In the genomic region with DNA sequence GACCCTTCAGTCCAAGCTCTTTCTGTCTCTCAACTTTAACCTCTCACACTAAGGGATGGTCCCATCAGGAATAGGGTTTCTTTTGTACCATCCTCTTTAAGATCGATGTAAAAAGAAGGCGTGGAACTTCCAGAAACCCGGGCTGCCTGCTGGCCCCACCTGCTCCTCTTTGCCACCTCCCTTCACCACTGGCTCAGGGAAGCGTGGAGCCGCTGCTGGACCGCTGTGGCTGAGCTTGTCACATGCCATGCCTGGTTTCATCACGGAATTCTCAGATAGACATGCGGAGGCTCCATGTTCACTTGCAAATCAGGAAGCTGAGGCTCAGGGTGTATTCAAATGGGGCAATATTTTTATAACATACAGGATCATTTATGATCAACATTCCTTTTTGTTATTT, we compare ENCODE assay signal across 31 cellular contexts.
"Had no signal": no experiment of that assay in that cellular context is flagged by ENCODE, and none has a peak within 500 bp of the region (broad histone marks: within the 10 kb centered on the region; RNA-seq: fewer than 3 reads in every experiment).

No MANE protein-coding gene starts in this region.

- H3K4me3 Mint-ChIP-seq: immature natural killer cell; mesothelial cell of epicardium; naive B cell; nephron; neural crest cell; stimulated activated effector memory CD8-positive, alpha-beta T cell treated with anti-CD3 and anti-CD28 coated beads, Interleukin-12 subunit alpha, Interleukin-12 subunit beta, amount 100 ng/mL, for 72 hours; stimulated activated naive CD8-positive, alpha-beta T cell treated with anti-CD3 and anti-CD28 coated beads, Interleukin-15, Interleukin-2, amounts not matched to agents 100 ng/mL and 50 ng/mL, for 24 hours had no signal

- H3K36me3 ChIP-seq: heart left ventricle, left lung, lower lobe of right lung, pancreas, prostate gland, suprapubic skin, thoracic aorta, tibial artery, uterus had no signal

- H3K9me3 ChIP-seq: heart left ventricle, left lung, lower lobe of right lung, pancreas, prostate gland, suprapubic skin, thoracic aorta, uterus had no signal

- H3K27ac Mint-ChIP-seq: immature natural killer cell; mesothelial cell of epicardium; naive B cell; nephron; stimulated activated effector memory CD8-positive, alpha-beta T cell treated with anti-CD3 and anti-CD28 coated beads, Interleukin-12 subunit alpha, Interleukin-12 subunit beta, amount 100 ng/mL, for 72 hours; stimulated activated naive CD8-positive, alpha-beta T cell treated with anti-CD3 and anti-CD28 coated beads, Interleukin-15, Interleukin-2, amounts not matched to agents 100 ng/mL and 50 ng/mL, for 24 hours had no signal

- DNase-seq: heart left ventricle; hypothalamus; immature natural killer cell; kidney glomerular epithelial cell; left cardiac atrium; left lung; lower lobe of right lung; mammary epithelial cell; mesenchymal stem cell; naive B cell; pancreas; retina; right cardiac atrium; stimulated activated CD4-positive, alpha-beta T cell treated with anti-CD3 and anti-CD28 coated beads, Interleukin-12 subunit alpha, Interleukin-12 subunit beta, amount 100 ng/mL, for 4 hours; stimulated activated CD4-positive, alpha-beta T cell treated with anti-CD3 and anti-CD28 coated beads, Interleukin-15, amount 100 ng/mL, for 24 hours; stimulated activated CD4-positive, alpha-beta T cell treated with anti-CD3 and anti-CD28 coated beads, Interleukin-2, amount 100 ng/mL, for 24 hours; stimulated activated CD4-positive, alpha-beta T cell treated with anti-CD3 and anti-CD28 coated beads, Interleukin-4, amount 100 ng/mL, for 24 hours; stimulated activated naive CD4-positive, alpha-beta T cell; tibial artery; trophoblast cell; uterus had no signal

- H3K4me1 Mint-ChIP-seq: immature natural killer cell; mesothelial cell of epicardium; neural crest cell; stimulated activated effector memory CD8-positive, alpha-beta T cell treated with anti-CD3 and anti-CD28 coated beads, Interleukin-12 subunit alpha, Interleukin-12 subunit beta, amount 100 ng/mL, for 72 hours had no signal

- H3K9me3 Mint-ChIP-seq: mesothelial cell of epicardium; naive B cell; nephron; neural crest cell; stimulated activated effector memory CD8-positive, alpha-beta T cell treated with anti-CD3 and anti-CD28 coated beads, Interleukin-12 subunit alpha, Interleukin-12 subunit beta, amount 100 ng/mL, for 72 hours; stimulated activated naive CD8-positive, alpha-beta T cell treated with anti-CD3 and anti-CD28 coated beads, Interleukin-15, Interleukin-2, amounts not matched to agents 100 ng/mL and 50 ng/mL, for 24 hours had no signal

- H3K27me3 ChIP-seq: pancreas, uterus had no signal

- H3K4me3 ChIP-seq: heart left ventricle, left lung, lower lobe of right lung, pancreas, prostate gland, skin epidermis, suprapubic skin, thoracic aorta, tibial artery, uterus had no signal

- H3K27ac ChIP-seq: heart left ventricle, left lung, lower lobe of right lung, pancreas, prostate gland, skin epidermis, suprapubic skin, thoracic aorta, tibial artery, uterus had no signal

- H3K4me1 ChIP-seq: heart left ventricle, left lung, lower lobe of right lung, pancreas, prostate gland, suprapubic skin, tibial artery, uterus had no signal

- ATAC-seq: heart left ventricle; left cardiac atrium; left lung; lower lobe of right lung; pancreas; right cardiac atrium; sciatic nerve; stimulated activated effector memory CD8-positive, alpha-beta T cell treated with anti-CD3 and anti-CD28 coated beads, Interleukin-12 subunit alpha, Interleukin-12 subunit beta, amount 100 ng/mL, for 72 hours had no signal

- H3K36me3 Mint-ChIP-seq: immature natural killer cell; mesothelial cell of epicardium; naive B cell; stimulated activated effector memory CD8-positive, alpha-beta T cell treated with anti-CD3 and anti-CD28 coated beads, Interleukin-12 subunit alpha, Interleukin-12 subunit beta, amount 100 ng/mL, for 72 hours had no signal
